ENCODE assay signal across 22 cellular contexts in the genomic region with DNA sequence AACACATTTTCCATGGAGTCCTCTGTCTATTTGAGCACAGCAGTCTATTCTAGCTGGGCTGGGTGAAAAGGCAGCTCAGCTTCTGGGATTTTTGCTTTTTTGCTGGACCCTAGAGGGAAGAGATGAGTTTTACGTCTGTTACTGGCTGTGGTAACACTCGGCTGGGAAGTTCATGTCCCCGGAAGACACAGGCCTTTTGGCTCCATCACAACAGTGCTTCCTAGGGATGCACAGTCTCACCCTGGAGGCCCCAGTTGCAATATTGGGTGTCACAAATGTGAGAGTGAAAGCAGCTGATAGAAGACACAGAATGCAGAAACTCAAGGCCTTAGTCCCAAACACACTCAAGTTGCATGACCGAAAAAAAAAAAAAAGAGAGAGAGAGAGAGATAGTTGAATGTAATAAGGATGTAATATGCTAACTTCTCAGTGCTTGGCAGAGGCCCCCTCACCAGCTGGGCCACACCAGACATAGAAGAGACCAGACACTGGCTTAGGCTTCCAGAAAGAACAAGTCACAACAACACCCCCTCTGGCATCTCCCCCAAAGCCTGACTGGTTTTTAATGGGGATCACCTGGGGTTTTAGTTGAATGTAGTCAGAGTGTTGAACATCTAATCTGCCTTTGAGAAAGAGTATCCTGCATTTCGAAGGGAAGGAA.
DNase-seq lines count a peak whose midpoint lies in the region; ATAC-seq, FAIRE-seq and TF ChIP-seq lines count a peak whose summit lies in the region.
"Had no signal": no experiment of that assay in that cellular context is flagged by ENCODE, and none has a peak within 500 bp of the region (broad histone marks: within the 10 kb centered on the region; RNA-seq: fewer than 3 reads in every experiment).

No MANE protein-coding gene starts in this region.

- peaks cover 8% of the 10 kb centered on the region for H3F3A ChIP-seq in neural progenitor cell (ENCODE audit: low read depth)

- BruUV-seq in HepG2 (replicated peaks; lab: Mats Ljungman, UMichigan), result no TSS peak

- H2AFZ ChIP-seq in HepG2 (ENCODE audit: low read length), result no peak overlapping the region
- peak overlapping the region; percentile 84 for H2AFZ ChIP-seq in neural progenitor cell (replicated peaks)

- in situ Hi-C loops in HepG2 (cut with HindIII; ENCODE audit: extremely low pct_ligation_motif_present, low pct_unique_long_range_greater_than_20kb) (no loop called here), transverse colon (cut with MboI; ENCODE audit: low pct_ligation_motif_present in 1 of 4, low pct_unique_long_range_greater_than_20kb in 1 of 4, low sequenced_read_pairs in 3 of 4) (loop anchor here in 1 of 4 donors (25.0 kb wide), 1 partner anchor 125 kb away; no protein-coding TSS in a partner anchor)

- H3K4me2 ChIP-seq in HepG2 (ENCODE audit: low read depth, low read length) (no peak overlapping the region), neural progenitor cell (peak overlapping the region; percentile 12)

- H3K4me1 ChIP-seq in liver (ENCODE audit: control insufficient read depth in 4 of 4, insufficient read depth in 4 of 4, low read length in 3 of 4) (no peaks in the 10 kb centered on the region), HepG2 (ENCODE audit: insufficient read depth, low read length) (no peaks in the 10 kb centered on the region), heart right ventricle (peaks cover 0 to 31% (median 9%) of the 10 kb centered on the region in 9 donors), neural progenitor cell (peaks cover 15% of the 10 kb centered on the region), transverse colon (peaks cover 0 to under 1% (median 0%) of the 10 kb centered on the region in 4 donors)
- H3K4me1 ChIP-seq: colonic mucosa, SJSA1, upper lobe of right lung had no signal

- TF ChIP-seq RAD21 in liver (IDR thresholded peaks at IDR 0.05) (peak in 1 of 2 donors; percentile 5), HepG2 (CRISPR knock-in tag; IDR thresholded peaks at IDR 0.05) (no peak)

- peaks cover 22% of the 10 kb centered on the region for H3K4me1 Mint-ChIP-seq in neural progenitor cell
- H3K4me1 Mint-ChIP-seq: activated naive CD8-positive, alpha-beta T cell treated with anti-CD3 and anti-CD28 coated beads, Interleukin-2, amount 10 ng/mL, durations not matched to agents 7 days and 5 days had no signal

- TF ChIP-seq CTCF in liver (IDR thresholded peaks at IDR 0.05; ENCODE audit: low read depth, low read length, missing input control) (no peak), HepG2 (CRISPR knock-in tag; IDR thresholded peaks at IDR 0.05) (no peak), heart right ventricle (IDR thresholded peaks at IDR 0.05) (no peak), neural progenitor cell (IDR thresholded peaks at IDR 0.05) (no peak), transverse colon (IDR thresholded peaks at IDR 0.05) (no peak)

- H3K36me3 ChIP-seq in liver (ENCODE audit: control insufficient read depth in 4 of 4, insufficient read depth in 3 of 4, low read depth in 1 of 4, low read length in 3 of 4), result no peaks in the 10 kb centered on the region
- H3K36me3 ChIP-seq in HepG2 (replicated peaks in 1 of 2; ENCODE audit: control insufficient read depth in 1 of 2, insufficient read depth in 2 of 2, low read length in 2 of 2), result no peaks in the 10 kb centered on the region
- H3K36me3 ChIP-seq in heart right ventricle, result no peaks in the 10 kb centered on the region
- H3K36me3 ChIP-seq in neural progenitor cell, result no peaks in the 10 kb centered on the region
- no peaks in the 10 kb centered on the region for H3K36me3 ChIP-seq in transverse colon
- H3K36me3 ChIP-seq: colonic mucosa, SJSA1, upper lobe of right lung had no signal

- H3K79me2 ChIP-seq in HepG2 (ENCODE audit: insufficient read depth, low read length), result no peaks in the 10 kb centered on the region
- H3K79me2 ChIP-seq in neural progenitor cell (ENCODE audit: low read depth), result no peaks in the 10 kb centered on the region

- no peak overlapping the region for H3K27ac Mint-ChIP-seq in neural progenitor cell
- H3K27ac Mint-ChIP-seq: activated naive CD8-positive, alpha-beta T cell treated with anti-CD3 and anti-CD28 coated beads, Interleukin-2, amount 10 ng/mL, durations not matched to agents 7 days and 5 days; endodermal cell; mesothelial cell of epicardium; stimulated activated naive CD8-positive, alpha-beta T cell treated with anti-CD3 and anti-CD28 coated beads, Interleukin-15, Interleukin-2, amounts not matched to agents 100 ng/mL and 50 ng/mL, for 24 hours; T-helper 1 cell treated with Interleukin-12 subunit alpha and Interleukin-12 subunit beta and Interleukin-4 antibody, amounts not matched to agents 30 μg/mL and 1 μg/mL, for 36 hours had no signal

- H3K27ac ChIP-seq in liver (ENCODE audit: low read depth in 1 of 2, low read length in 2 of 2) (peak overlapping the region; percentile 6 to 31), HepG2 (ENCODE audit: extremely low read length, insufficient read depth, low read length) (no peak overlapping the region), heart right ventricle (peak overlapping the region; percentile 8 to 83 (median 54)), neural progenitor cell (no peak overlapping the region), transverse colon (peak overlapping the region; percentile 1 to 45 (median 14))
- H3K27ac ChIP-seq: colonic mucosa, SJSA1, upper lobe of right lung had no signal

- no peak for TF ChIP-seq POLR2A in HepG2 (IDR thresholded peaks at IDR 0.05; ENCODE audit: insufficient read depth in 1 of 2, low read depth in 2 of 2, low read length in 2 of 2)
- no peak for TF ChIP-seq POLR2A in transverse colon (IDR thresholded peaks at IDR 0.05)

- WGBS in liver, result 84% methylated on average over 5 of the region's 5 CpGs
- WGBS in HepG2 (ENCODE audit: low lambda C conversion rate), result 15% methylated on average over 5 of the region's 5 CpGs
- WGBS in heart right ventricle, 2 donors, result 60 to 65% methylated on average over 5 of the region's 5 CpGs
- 33 to 81% methylated on average over 1 to 5 of the region's 5 CpGs for WGBS in transverse colon (ENCODE audit: low coverage in 1 of 2), 2 donors

- H3K27me3 ChIP-seq in liver (ENCODE audit: control insufficient read depth in 4 of 4, insufficient read depth in 4 of 4, low read length in 3 of 4) (peaks cover 0 to 4% (median 0%) of the 10 kb centered on the region in 4 donors), HepG2 (ENCODE audit: control insufficient read depth in 1 of 2, insufficient read depth in 2 of 2, low read length in 2 of 2) (no peaks in the 10 kb centered on the region), heart right ventricle (no peaks in the 10 kb centered on the region), neural progenitor cell (peaks cover 16% of the 10 kb centered on the region), transverse colon (no peaks in the 10 kb centered on the region)
- H3K27me3 ChIP-seq: colonic mucosa, SJSA1, upper lobe of right lung had no signal

- TF ChIP-seq EP300 in HepG2 (IDR thresholded peaks at IDR 0.05; ENCODE audit: low read depth in 2 of 2, low read length in 2 of 2) (no peak), HepG2 (CRISPR knock-in tag; IDR thresholded peaks at IDR 0.05; ENCODE audit: borderline replicate concordance) (no peak), transverse colon (IDR thresholded peaks at IDR 0.05; ENCODE audit: low read depth) (no peak)

- ATAC-seq in HepG2 (no peak), heart right ventricle (peak; percentile 70 to 94 (median 80)), GM18870 (IDR thresholded peaks at IDR 0.05; ENCODE audit: unreplicated experiment) (no peak), GM18511 (IDR thresholded peaks at IDR 0.05; ENCODE audit: unreplicated experiment) (no peak)
- ATAC-seq: upper lobe of right lung had no signal

- intact Hi-C loops in HepG2 (cut with micrococcal nuclease; ENCODE audit: unreplicated experiment) (no loop called here), heart right ventricle (cut with DNase I) (loop anchor here in 3 of 10 donors (5.0 to 10.0 kb wide), 2 partner anchors 365 to 543 kb away; a partner anchor contains a TSS), transverse colon (cut with DNase I; ENCODE audit: low total_unique reads) (no loop called here)

- peaks cover 24% of the 10 kb centered on the region for H3K9me3 Mint-ChIP-seq in neural progenitor cell

- H3K4me3 Mint-ChIP-seq in neural progenitor cell, result no peak overlapping the region
- H3K4me3 Mint-ChIP-seq: activated naive CD8-positive, alpha-beta T cell treated with anti-CD3 and anti-CD28 coated beads, Interleukin-2, amount 10 ng/mL, durations not matched to agents 7 days and 5 days; endodermal cell; mesothelial cell of epicardium; stimulated activated naive CD8-positive, alpha-beta T cell treated with anti-CD3 and anti-CD28 coated beads, Interleukin-15, Interleukin-2, amounts not matched to agents 100 ng/mL and 50 ng/mL, for 24 hours; T-helper 1 cell treated with Interleukin-12 subunit alpha and Interleukin-12 subunit beta and Interleukin-4 antibody, amounts not matched to agents 30 μg/mL and 1 μg/mL, for 36 hours had no signal

- H4K20me1 ChIP-seq in HepG2 (ENCODE audit: insufficient read depth, low read length), result no peaks in the 10 kb centered on the region
- H4K20me1 ChIP-seq in neural progenitor cell (ENCODE audit: low read depth), result no peaks in the 10 kb centered on the region

- peaks cover 4% of the 10 kb centered on the region for H3K27me3 Mint-ChIP-seq in neural progenitor cell (ENCODE audit: insufficient read depth, low read depth)
- H3K27me3 Mint-ChIP-seq: activated naive CD8-positive, alpha-beta T cell treated with anti-CD3 and anti-CD28 coated beads, Interleukin-2, amount 10 ng/mL, durations not matched to agents 7 days and 5 days; stimulated activated naive CD8-positive, alpha-beta T cell treated with anti-CD3 and anti-CD28 coated beads, Interleukin-15, Interleukin-2, amounts not matched to agents 100 ng/mL and 50 ng/mL, for 24 hours had no signal

- CTCF ChIA-PET in HepG2 (lab: Yijun Ruan, JAX; ENCODE audit: low intra/inter-chr PET ratio, low total read pairs), result no interaction called here

- H3K36me3 Mint-ChIP-seq in neural progenitor cell, result peaks cover 2% of the 10 kb centered on the region
- H3K36me3 Mint-ChIP-seq: activated naive CD8-positive, alpha-beta T cell treated with anti-CD3 and anti-CD28 coated beads, Interleukin-2, amount 10 ng/mL, durations not matched to agents 7 days and 5 days had no signal

- peaks cover 0 to 4% (median 1%) of the 10 kb centered on the region in 4 donors for H3K9me3 ChIP-seq in liver (ENCODE audit: control insufficient read depth in 4 of 4, low read length in 3 of 4)
- peaks cover 20% of the 10 kb centered on the region for H3K9me3 ChIP-seq in HepG2 (ENCODE audit: low read length)
- H3K9me3 ChIP-seq in heart right ventricle, result peaks cover 0 to 27% (median 19%) of the 10 kb centered on the region in 11 donors
- H3K9me3 ChIP-seq in neural progenitor cell (ENCODE audit: low read depth), result no peaks in the 10 kb centered on the region
- peaks cover 10 to 18% of the 10 kb centered on the region in 2 donors for H3K9me3 ChIP-seq in transverse colon
- H3K9me3 ChIP-seq: colonic mucosa, upper lobe of right lung had no signal

- no peak overlapping the region for H3K9ac ChIP-seq in liver (ENCODE audit: low read depth in 1 of 2, low read length in 2 of 2)
- no peak overlapping the region for H3K9ac ChIP-seq in HepG2 (ENCODE audit: insufficient read depth, low read depth, low read length)
- H3K9ac ChIP-seq in neural progenitor cell, result no peak overlapping the region

- DNase-seq in HepG2 (ENCODE audit: low spot score) (no peak), heart right ventricle (peak; percentile 21 to 68), neural progenitor cell (ENCODE audit: low spot score) (no peak), transverse colon (no peak), NCI-H2081 treated with DMSO at 0.1 percent for 48 hours (lab: John Stamatoyannopoulos, UW) (no peak)
- DNase-seq: activated CD4-positive, alpha-beta T cell treated with anti-CD3 and anti-CD28 coated beads, Interleukin-2, amount 50 U/mL, for 4 hours; activated naive CD8-positive, alpha-beta T cell treated with anti-CD3 and anti-CD28 coated beads, Interleukin-2, amount 10 ng/mL, durations not matched to agents 7 days and 5 days; colonic mucosa; NCI-H1048; NCI-H2029; upper lobe of right lung had no signal

- no peak for FAIRE-seq in HepG2 (lab: Jason Lieb, UNC)
- FAIRE-seq: A204.1, GM12891, GM19239 had no signal

- POLR2A ChIA-PET in HepG2 (lab: Yijun Ruan, JAX), result no interaction called here

- H3K4me3 ChIP-seq in liver (ENCODE audit: low read depth in 1 of 3, low read length in 3 of 3), result no peak overlapping the region
- H3K4me3 ChIP-seq in HepG2 (replicated peaks in 1 of 3; ENCODE audit: insufficient read depth in 1 of 3, low read depth in 2 of 3, low read length in 3 of 3), result no peak overlapping the region
- H3K4me3 ChIP-seq in heart right ventricle, result no peak overlapping the region
- H3K4me3 ChIP-seq in neural progenitor cell, result no peak overlapping the region
- H3K4me3 ChIP-seq in transverse colon, result no peak overlapping the region
- H3K4me3 ChIP-seq: colonic mucosa, SJSA1, upper lobe of right lung had no signal

Comparison
In these comparisons a context has a peak if more than half of its experiments do, and no peak if none do; other contexts are left out.
1. H3K27ac ChIP-seq: peak in liver (2 of 2), heart right ventricle (10 of 10) and transverse colon (4 of 4); none in HepG2 (single experiment) and neural progenitor cell (single experiment).
2. ATAC-seq: peak in heart right ventricle (8 of 8); none in HepG2 (single experiment), GM18870 (single experiment) and GM18511 (single experiment).
3. DNase-seq: peak in heart right ventricle (2 of 2); none in HepG2 (single experiment), neural progenitor cell (single experiment), transverse colon (single experiment) and NCI-H2081 treated with DMSO at 0.1 percent for 48 hours (single experiment).